In the genomic region with DNA sequence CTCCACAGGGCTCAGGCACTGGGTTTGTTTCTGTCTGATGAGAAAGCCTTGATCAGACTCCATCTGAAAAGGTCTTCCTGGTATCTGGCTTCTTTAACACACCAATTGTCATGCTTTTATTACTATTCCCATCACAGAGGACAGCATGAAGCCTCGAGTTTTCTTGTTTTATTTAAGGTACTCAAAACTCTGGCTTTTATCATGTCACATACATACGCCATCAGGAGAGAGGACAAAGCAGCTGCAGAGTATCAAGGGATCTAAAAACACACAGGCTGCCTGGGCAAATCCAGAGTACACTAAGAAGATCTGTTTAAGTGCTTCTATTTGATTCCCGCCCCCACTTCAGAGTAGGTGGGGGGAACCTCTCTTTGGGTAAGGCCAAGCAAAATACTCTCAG, we compare ENCODE assay signal across 16 cellular contexts.
"Had no signal": no experiment of that assay in that cellular context is flagged by ENCODE, and none has a peak within 500 bp of the region (broad histone marks: within the 10 kb centered on the region; RNA-seq: fewer than 3 reads in every experiment).

No MANE protein-coding gene starts in this region.

- H3K9me3 ChIP-seq: adrenal gland, upper lobe of right lung had no signal

- H3K36me3 ChIP-seq: adrenal gland, upper lobe of right lung had no signal

- H3K4me1 ChIP-seq: parathyroid adenoma, upper lobe of right lung had no signal

- H3K9ac ChIP-seq: parathyroid adenoma had no signal

- H2AFZ ChIP-seq: parathyroid adenoma had no signal

- H3K79me2 ChIP-seq: parathyroid adenoma had no signal

- H3K27me3 ChIP-seq: adrenal gland, foreskin keratinocyte, upper lobe of right lung had no signal

- DNase-seq: activated CD8-positive, alpha-beta memory T cell treated with anti-CD3 and anti-CD28 coated beads for 24 hours; activated CD8-positive, alpha-beta memory T cell treated with anti-CD3 and anti-CD28 coated beads, Interleukin-2, amount 50 U/mL, for 4 hours; activated naive CD4-positive, alpha-beta T cell; activated T-cell treated with anti-CD3 and anti-CD28 coated beads, Interleukin-2, amount 50 U/mL, for 24 hours; adrenal gland; effector memory CD4-positive, alpha-beta T cell; foreskin keratinocyte; left colon; nucleus accumbens; right cardiac atrium; stimulated activated CD4-positive, alpha-beta T cell treated with anti-CD3 and anti-CD28 coated beads, Interleukin-4, amount 100 ng/mL, for 24 hours; stimulated activated naive CD8-positive, alpha-beta T cell treated with anti-CD3 and anti-CD28 coated beads, Interleukin-15, Interleukin-2, amounts not matched to agents 100 U/mL and 50 U/mL, for 24 hours; upper lobe of right lung had no signal

- H3K4me3 ChIP-seq: adrenal gland, upper lobe of right lung had no signal

- H3K27ac ChIP-seq: adrenal gland, foreskin keratinocyte, parathyroid adenoma, upper lobe of right lung had no signal

- ATAC-seq: foreskin keratinocyte; left colon; natural killer cell treated with Interleukin-12 subunit alpha and Interleukin-12 subunit beta and Interleukin-15 and Interleukin-18, amount 100 ng/mL, for 72 hours; right cardiac atrium; stimulated activated naive CD8-positive, alpha-beta T cell treated with anti-CD3 and anti-CD28 coated beads, Interleukin-15, Interleukin-2, amounts not matched to agents 100 U/mL and 50 U/mL, for 24 hours; upper lobe of right lung; WTC11 had no signal
